In the genomic region with DNA sequence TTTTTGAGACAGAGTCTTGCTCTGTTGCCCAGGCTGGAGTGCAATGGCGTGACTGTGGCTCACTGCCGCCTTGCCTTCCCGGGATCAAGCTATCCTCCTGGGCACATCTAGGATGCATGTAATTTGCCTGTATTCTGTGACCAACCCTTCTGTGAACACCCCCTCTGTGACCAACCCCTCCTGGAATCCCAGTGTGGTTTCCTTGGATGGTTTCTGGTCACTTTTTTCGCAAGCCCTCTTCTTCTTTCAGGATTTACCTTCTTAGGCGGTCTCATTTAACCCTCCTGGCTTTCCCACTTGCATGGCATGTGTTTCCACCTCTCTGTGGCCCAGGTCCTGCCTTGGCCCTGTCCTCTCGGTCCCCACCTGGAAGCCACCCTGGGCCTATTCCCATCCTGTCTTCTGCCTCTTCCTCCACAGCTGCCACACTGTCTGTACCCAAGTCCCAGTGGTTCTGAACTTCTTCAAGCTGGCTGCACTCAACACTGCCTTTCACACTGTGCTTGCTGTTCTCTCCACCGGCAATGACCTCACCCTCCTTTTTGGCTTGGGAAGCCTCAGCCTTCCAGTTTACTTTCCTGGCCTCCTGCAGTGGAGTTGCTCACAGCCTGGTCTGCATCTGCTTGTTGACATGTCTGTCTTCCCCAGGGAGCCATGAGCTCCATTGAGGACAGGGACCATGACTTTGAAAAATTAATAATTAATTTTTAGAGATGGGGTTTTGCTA, we compare ENCODE assay signal across 15 cellular contexts. TPM values are rescaled to one million over a fixed set of nuclear protein-coding genes. Genes with fewer than 3 reads are reported as not detected.
A peak's percentile ranks its signal among the peaks of the same experiment; 100 is the strongest.
DNase-seq lines count a peak whose midpoint lies in the region; TF ChIP-seq lines count a peak whose summit lies in the region.
"Had no signal": no experiment of that assay in that cellular context is flagged by ENCODE, and none has a peak within 500 bp of the region (broad histone marks: within the 10 kb centered on the region; RNA-seq: fewer than 3 reads in every experiment).

No MANE protein-coding gene starts in this region.

- intact Hi-C loops in activated T-helper 1 cell treated with anti-CD3 and anti-CD28 coated beads, Interleukin-12 subunit alpha, Interleukin-12 subunit beta, Interleukin-2, Interleukin-4 antibody, amounts not matched to agents 30 ng/mL and 10 ng/mL and 1 ng/mL, durations not matched to agents 14 hours and 24 hours and 36 hours (cut with micrococcal nuclease) = no loop called here
- intact Hi-C loops in CD14-positive monocyte (cut with micrococcal nuclease) = no loop called here

- no peaks in the 10 kb centered on the region for H3K27me3 ChIP-seq in mucosa of rectum (ENCODE audit: control insufficient read depth in 2 of 2, insufficient read depth in 2 of 2, low read length in 2 of 2)
- H3K27me3 ChIP-seq: tibial nerve had no signal

- H3K27ac Mint-ChIP-seq in activated T-helper 1 cell treated with anti-CD3 and anti-CD28 coated beads, Interleukin-12 subunit alpha, Interleukin-12 subunit beta, Interleukin-2, Interleukin-4 antibody, amounts not matched to agents 30 ng/mL and 10 ng/mL and 1 ng/mL, durations not matched to agents 14 hours and 24 hours and 36 hours = no peak overlapping the region
- H3K27ac Mint-ChIP-seq in activated CD4-positive, alpha-beta memory T cell treated with anti-CD3 and anti-CD28 coated beads, Interleukin-2, amount 10 ng/mL, durations not matched to agents 7 days and 5 days = no peak overlapping the region
- H3K27ac Mint-ChIP-seq in CD14-positive monocyte = peak overlapping the region in 3 of 7 donors; percentile 15 to 61 (median 22)
- H3K27ac Mint-ChIP-seq: activated naive CD8-positive, alpha-beta T cell had no signal

- H3K27me3 Mint-ChIP-seq in activated T-helper 1 cell treated with anti-CD3 and anti-CD28 coated beads, Interleukin-12 subunit alpha, Interleukin-12 subunit beta, Interleukin-2, Interleukin-4 antibody, amounts not matched to agents 30 ng/mL and 10 ng/mL and 1 ng/mL, durations not matched to agents 14 hours and 24 hours and 36 hours (ENCODE audit: insufficient read depth) = no peaks in the 10 kb centered on the region
- H3K27me3 Mint-ChIP-seq in activated CD4-positive, alpha-beta memory T cell treated with anti-CD3 and anti-CD28 coated beads, Interleukin-2, amount 10 ng/mL, durations not matched to agents 7 days and 5 days = no peaks in the 10 kb centered on the region
- peaks cover 0 to 2% (median 0%) of the 10 kb centered on the region in 3 donors for H3K27me3 Mint-ChIP-seq in CD14-positive monocyte (ENCODE audit: low read depth in 3 of 3)
- H3K27me3 Mint-ChIP-seq: activated naive CD8-positive, alpha-beta T cell had no signal

- DNase-seq in EH (ENCODE audit: low read depth) (peak; percentile 24), NCI-H146 (lab: John Stamatoyannopoulos, UW) (peak; percentile 96), AG08396 (ENCODE audit: low spot score) (no peak), CD14-positive monocyte (ENCODE audit: low spot score) (no peak)
- DNase-seq in activated T-helper 1 cell treated with anti-CD3 and anti-CD28 coated beads, Interleukin-12 subunit alpha, Interleukin-12 subunit beta, Interleukin-2, Interleukin-4 antibody, amounts not matched to agents 30 ng/mL and 10 ng/mL and 1 ng/mL, durations not matched to agents 14 hours and 24 hours and 36 hours (ENCODE audit: low spot score) = no peak
- no peak for DNase-seq in activated CD4-positive, alpha-beta memory T cell treated with anti-CD3 and anti-CD28 coated beads, Interleukin-2, amount 10 ng/mL, durations not matched to agents 7 days and 5 days
- DNase-seq: activated CD8-positive, alpha-beta memory T cell treated with anti-CD3 and anti-CD28 coated beads, Interleukin-2, amount 50 U/mL, for 4 hours; NK-92 treated with Interleukin-12 subunit alpha and Interleukin-12 subunit beta, amount 100 ng/mL, for 24 hours; occipital lobe; SK-N-SH; stimulated activated CD4-positive, alpha-beta T cell treated with anti-CD3 and anti-CD28 coated beads, Interleukin-15, amount 100 ng/mL, for 24 hours had no signal

- H3K36me3 Mint-ChIP-seq in activated T-helper 1 cell treated with anti-CD3 and anti-CD28 coated beads, Interleukin-12 subunit alpha, Interleukin-12 subunit beta, Interleukin-2, Interleukin-4 antibody, amounts not matched to agents 30 ng/mL and 10 ng/mL and 1 ng/mL, durations not matched to agents 14 hours and 24 hours and 36 hours (ENCODE audit: low read depth) = peaks cover 6% of the 10 kb centered on the region
- peaks cover 6% of the 10 kb centered on the region for H3K36me3 Mint-ChIP-seq in activated CD4-positive, alpha-beta memory T cell treated with anti-CD3 and anti-CD28 coated beads, Interleukin-2, amount 10 ng/mL, durations not matched to agents 7 days and 5 days (ENCODE audit: low read depth)
- H3K36me3 Mint-ChIP-seq in CD14-positive monocyte = peaks cover 19 to 38% of the 10 kb centered on the region in 2 donors

- peaks cover 6% of the 10 kb centered on the region for H3K4me1 Mint-ChIP-seq in activated T-helper 1 cell treated with anti-CD3 and anti-CD28 coated beads, Interleukin-12 subunit alpha, Interleukin-12 subunit beta, Interleukin-2, Interleukin-4 antibody, amounts not matched to agents 30 ng/mL and 10 ng/mL and 1 ng/mL, durations not matched to agents 14 hours and 24 hours and 36 hours (ENCODE audit: low read depth)
- no peaks in the 10 kb centered on the region for H3K4me1 Mint-ChIP-seq in activated CD4-positive, alpha-beta memory T cell treated with anti-CD3 and anti-CD28 coated beads, Interleukin-2, amount 10 ng/mL, durations not matched to agents 7 days and 5 days
- peaks cover 21% of the 10 kb centered on the region for H3K4me1 Mint-ChIP-seq in CD14-positive monocyte

- H3K4me3 Mint-ChIP-seq in activated T-helper 1 cell treated with anti-CD3 and anti-CD28 coated beads, Interleukin-12 subunit alpha, Interleukin-12 subunit beta, Interleukin-2, Interleukin-4 antibody, amounts not matched to agents 30 ng/mL and 10 ng/mL and 1 ng/mL, durations not matched to agents 14 hours and 24 hours and 36 hours = peak overlapping the region; percentile 11
- H3K4me3 Mint-ChIP-seq in activated CD4-positive, alpha-beta memory T cell treated with anti-CD3 and anti-CD28 coated beads, Interleukin-2, amount 10 ng/mL, durations not matched to agents 7 days and 5 days = no peak overlapping the region
- no peak overlapping the region for H3K4me3 Mint-ChIP-seq in CD14-positive monocyte
- H3K4me3 Mint-ChIP-seq: activated naive CD8-positive, alpha-beta T cell had no signal

- no peak overlapping the region for H3K4me3 ChIP-seq in mucosa of rectum (ENCODE audit: low read length in 2 of 2)
- H3K4me3 ChIP-seq: lung, tibial nerve had no signal

- peak overlapping the region; percentile 16 to 45 for H3K27ac ChIP-seq in mucosa of rectum (ENCODE audit: low read depth in 2 of 2, low read length in 2 of 2)

- H3K4me1 ChIP-seq in mucosa of rectum (ENCODE audit: control insufficient read depth in 2 of 2, insufficient read depth in 2 of 2, low read length in 2 of 2) = peaks cover 2 to 8% of the 10 kb centered on the region in 2 donors

- CTCF ChIA-PET in activated CD4-positive, alpha-beta memory T cell treated with anti-CD3 and anti-CD28 coated beads, Interleukin-2, amount 10 ng/mL, durations not matched to agents 7 days and 5 days (lab: Charles Lee) = no interaction called here

- H3K9ac ChIP-seq in mucosa of rectum (ENCODE audit: low read depth in 1 of 2, low read length in 2 of 2) = no peak overlapping the region
- H3K9ac ChIP-seq: SK-N-SH had no signal

- H3K9me3 ChIP-seq in mucosa of rectum (ENCODE audit: control insufficient read depth in 2 of 2, low read length in 2 of 2) = no peaks in the 10 kb centered on the region
- H3K9me3 ChIP-seq: SK-N-SH had no signal

- POLR2A ChIA-PET in activated CD4-positive, alpha-beta memory T cell treated with anti-CD3 and anti-CD28 coated beads, Interleukin-2, amount 10 ng/mL, durations not matched to agents 7 days and 5 days (lab: Charles Lee) = no interaction called here

- TF ChIP-seq CTCF in CD14-positive monocyte (IDR thresholded peaks at IDR 0.05) = no peak

- no peaks in the 10 kb centered on the region for H3K36me3 ChIP-seq in mucosa of rectum (ENCODE audit: control insufficient read depth in 2 of 2, insufficient read depth in 2 of 2, low read length in 2 of 2)
- H3K36me3 ChIP-seq: tibial nerve had no signal

- H3K9me3 Mint-ChIP-seq in activated T-helper 1 cell treated with anti-CD3 and anti-CD28 coated beads, Interleukin-12 subunit alpha, Interleukin-12 subunit beta, Interleukin-2, Interleukin-4 antibody, amounts not matched to agents 30 ng/mL and 10 ng/mL and 1 ng/mL, durations not matched to agents 14 hours and 24 hours and 36 hours = peaks cover 25% of the 10 kb centered on the region
- peaks cover 12% of the 10 kb centered on the region for H3K9me3 Mint-ChIP-seq in activated CD4-positive, alpha-beta memory T cell treated with anti-CD3 and anti-CD28 coated beads, Interleukin-2, amount 10 ng/mL, durations not matched to agents 7 days and 5 days
- H3K9me3 Mint-ChIP-seq in CD14-positive monocyte = peaks cover 10 to 25% (median 22%) of the 10 kb centered on the region in 7 donors

RNA-seq across cellular contexts. Expression of a gene that starts 57.0 kb away (rescaled TPM):
- total RNA-seq in activated T-helper 1 cell treated with anti-CD3 and anti-CD28 coated beads, Interleukin-12 subunit alpha, Interleukin-12 subunit beta, Interleukin-2, Interleukin-4 antibody, amounts not matched to agents 30 ng/mL and 10 ng/mL and 1 ng/mL, durations not matched to agents 14 hours and 24 hours and 36 hours = 3.3 and 3.4 TPM in 2 replicates
- total RNA-seq in activated CD4-positive, alpha-beta memory T cell treated with anti-CD3 and anti-CD28 coated beads, Interleukin-2, amount 10 ng/mL, durations not matched to agents 7 days and 5 days = 10 to 100 TPM; 17.5 to 18.0 TPM
- 1 to 10 TPM; 5.5 to 5.8 TPM for polyA plus RNA-seq in CD14-positive monocyte

Comparison
In these comparisons a context has a peak if more than half of its experiments do, and no peak if none do; other contexts are left out.
1. DNase-seq: peak in EH (single experiment) and NCI-H146 (single experiment); none in activated T-helper 1 cell treated with anti-CD3 and anti-CD28 coated beads, Interleukin-12 subunit alpha, Interleukin-12 subunit beta, Interleukin-2, Interleukin-4 antibody, amounts not matched to agents 30 ng/mL and 10 ng/mL and 1 ng/mL, durations not matched to agents 14 hours and 24 hours and 36 hours (single experiment), AG08396 (single experiment), activated CD4-positive, alpha-beta memory T cell treated with anti-CD3 and anti-CD28 coated beads, Interleukin-2, amount 10 ng/mL, durations not matched to agents 7 days and 5 days (single experiment) and CD14-positive monocyte (single experiment).